Comparison of ENCODE assay signal across 10 cellular contexts in genomic region chr1:38989979-38990378, GRCh38. TPM values are rescaled to one million over a fixed set of nuclear protein-coding genes. Genes with fewer than 3 reads are reported as not detected.
DNase-seq lines count a peak whose midpoint lies in the region; ATAC-seq and TF ChIP-seq lines count a peak whose summit lies in the region.
"Had no signal": no experiment of that assay in that cellular context is flagged by ENCODE, and none has a peak within 500 bp of the region (broad histone marks: within the 10 kb centered on the region; RNA-seq: fewer than 3 reads in every experiment).

No MANE protein-coding gene starts in this region.

- ATAC-seq in upper lobe of left lung (ENCODE audit: low FRiP score in 2 of 2), result no peak

- H3K27me3 ChIP-seq in thyroid gland (no peaks in the 10 kb centered on the region), upper lobe of left lung (no peaks in the 10 kb centered on the region)

- H3K27ac ChIP-seq in thyroid gland (peak overlapping the region; percentile 88 to 90 (median 90)), upper lobe of left lung (peak overlapping the region in 2 of 4 donors; percentile 93 to 98)

- no peak for DNase-seq in activated naive CD4-positive, alpha-beta T cell (lab: John Stamatoyannopoulos, UW)
- DNase-seq in activated naive CD8-positive, alpha-beta T cell treated with anti-CD3 and anti-CD28 coated beads for 36 hours, result no peak
- DNase-seq in medulla oblongata (ENCODE audit: extremely low spot score) (peak; percentile 21), thyroid gland (no peak), retina (no peak), upper lobe of left lung (no peak), NCI-H2029 (lab: John Stamatoyannopoulos, UW) (no peak)
- DNase-seq: activated gamma-delta T cell, SHP77 treated with DMSO at 0.1 percent for 48 hours had no signal

- TF ChIP-seq EP300 in upper lobe of left lung (IDR thresholded peaks at IDR 0.05), result no peak

- 64 to 69% methylated on average over 2 of the region's 2 CpGs for WGBS in thyroid gland, 2 donors
- 39 to 71% methylated on average over 2 of the region's 2 CpGs for WGBS in upper lobe of left lung, 2 donors

- peak overlapping the region; percentile 84 for H3K4me3 Mint-ChIP-seq in activated naive CD4-positive, alpha-beta T cell treated with anti-CD3 and anti-CD28 coated beads, Interleukin-2, amount 50 U/mL, for 24 hours
- peak overlapping the region; percentile 81 for H3K4me3 Mint-ChIP-seq in activated naive CD8-positive, alpha-beta T cell treated with anti-CD3 and anti-CD28 coated beads for 36 hours

- H3K9me3 ChIP-seq in thyroid gland (no peaks in the 10 kb centered on the region), upper lobe of left lung (no peaks in the 10 kb centered on the region)

- peak overlapping the region; percentile 83 for H3K27ac Mint-ChIP-seq in activated naive CD4-positive, alpha-beta T cell treated with anti-CD3 and anti-CD28 coated beads, Interleukin-2, amount 50 U/mL, for 24 hours
- H3K27ac Mint-ChIP-seq in activated naive CD8-positive, alpha-beta T cell treated with anti-CD3 and anti-CD28 coated beads for 36 hours, result peak overlapping the region; percentile 89

- H3K36me3 Mint-ChIP-seq in activated naive CD4-positive, alpha-beta T cell treated with anti-CD3 and anti-CD28 coated beads, Interleukin-2, amount 50 U/mL, for 24 hours, result no peaks in the 10 kb centered on the region
- peaks cover 26% of the 10 kb centered on the region for H3K36me3 Mint-ChIP-seq in activated naive CD8-positive, alpha-beta T cell treated with anti-CD3 and anti-CD28 coated beads for 36 hours

- H3K4me1 Mint-ChIP-seq in activated naive CD4-positive, alpha-beta T cell treated with anti-CD3 and anti-CD28 coated beads, Interleukin-2, amount 50 U/mL, for 24 hours, result peaks cover 36% of the 10 kb centered on the region
- peaks cover 32% of the 10 kb centered on the region for H3K4me1 Mint-ChIP-seq in activated naive CD8-positive, alpha-beta T cell treated with anti-CD3 and anti-CD28 coated beads for 36 hours

- peaks cover 27 to 36% of the 10 kb centered on the region in 2 donors for H3K4me1 ChIP-seq in thyroid gland
- H3K4me1 ChIP-seq in upper lobe of left lung, result peaks cover 19 to 28% (median 20%) of the 10 kb centered on the region in 4 donors

- no peaks in the 10 kb centered on the region for H3K27me3 Mint-ChIP-seq in activated naive CD4-positive, alpha-beta T cell treated with anti-CD3 and anti-CD28 coated beads, Interleukin-2, amount 50 U/mL, for 24 hours
- H3K27me3 Mint-ChIP-seq in activated naive CD8-positive, alpha-beta T cell treated with anti-CD3 and anti-CD28 coated beads for 36 hours, result no peaks in the 10 kb centered on the region

- no peaks in the 10 kb centered on the region for H3K9me3 Mint-ChIP-seq in activated naive CD4-positive, alpha-beta T cell treated with anti-CD3 and anti-CD28 coated beads, Interleukin-2, amount 50 U/mL, for 24 hours
- H3K9me3 Mint-ChIP-seq in activated naive CD8-positive, alpha-beta T cell treated with anti-CD3 and anti-CD28 coated beads for 36 hours, result no peaks in the 10 kb centered on the region

- H3K4me3 ChIP-seq in thyroid gland (replicated peaks in 1 of 3) (no peak overlapping the region), upper lobe of left lung (peak overlapping the region in 1 of 4 donors; percentile 91)

- no peak for TF ChIP-seq CTCF in thyroid gland (IDR thresholded peaks at IDR 0.05)
- TF ChIP-seq CTCF in upper lobe of left lung (IDR thresholded peaks at IDR 0.05), result no peak

- TF ChIP-seq POLR2A in thyroid gland (IDR thresholded peaks at IDR 0.05) (no peak), upper lobe of left lung (IDR thresholded peaks at IDR 0.05) (no peak)

- no peaks in the 10 kb centered on the region for H3K36me3 ChIP-seq in thyroid gland
- peaks cover 0 to 3% (median 1%) of the 10 kb centered on the region in 4 donors for H3K36me3 ChIP-seq in upper lobe of left lung

- intact Hi-C loops in thyroid gland (cut with DNase I), result loop anchor here (5.0 kb wide), 2 partner anchors 113 to 128 kb away; no protein-coding TSS in a partner anchor

RNA-seq across cellular contexts. Expression of gene AKIRIN1, which starts 1.1 kb away (rescaled TPM):
- 10 to 100 TPM; 68.2 to 70.7 TPM for total RNA-seq in activated naive CD8-positive, alpha-beta T cell treated with anti-CD3 and anti-CD28 coated beads for 36 hours
- total RNA-seq in thyroid gland, result 10 to 100 TPM; 46.8 to 64.6 (median 56.7) TPM
- total RNA-seq in upper lobe of left lung, result 10 to 100 TPM; 10.5 to 50.6 (median 37.8) TPM

RNA-seq across cellular contexts. Expression of gene NDUFS5, which starts 36.2 kb away (rescaled TPM):
- 100 to 1,000 TPM; 191 to 201 TPM for total RNA-seq in activated naive CD8-positive, alpha-beta T cell treated with anti-CD3 and anti-CD28 coated beads for 36 hours
- total RNA-seq in thyroid gland (100 to 1,000 TPM; 428 to 631 (median 514) TPM), upper lobe of left lung (100 to 1,000 TPM; 108 to 250 (median 166) TPM)

RNA-seq across cellular contexts. Expression of gene RHBDL2, which starts 48.3 kb away (rescaled TPM):
- total RNA-seq in activated naive CD8-positive, alpha-beta T cell treated with anti-CD3 and anti-CD28 coated beads for 36 hours, result not detected
- not detected for total RNA-seq in thyroid gland
- 1 to 10 TPM in 5 of 6 donors, under 1 TPM in 1; 0.43 to 7.8 (median 2.2) TPM for total RNA-seq in upper lobe of left lung
